Comparison of ENCODE assay signal across 8 cellular contexts in the genomic region with DNA sequence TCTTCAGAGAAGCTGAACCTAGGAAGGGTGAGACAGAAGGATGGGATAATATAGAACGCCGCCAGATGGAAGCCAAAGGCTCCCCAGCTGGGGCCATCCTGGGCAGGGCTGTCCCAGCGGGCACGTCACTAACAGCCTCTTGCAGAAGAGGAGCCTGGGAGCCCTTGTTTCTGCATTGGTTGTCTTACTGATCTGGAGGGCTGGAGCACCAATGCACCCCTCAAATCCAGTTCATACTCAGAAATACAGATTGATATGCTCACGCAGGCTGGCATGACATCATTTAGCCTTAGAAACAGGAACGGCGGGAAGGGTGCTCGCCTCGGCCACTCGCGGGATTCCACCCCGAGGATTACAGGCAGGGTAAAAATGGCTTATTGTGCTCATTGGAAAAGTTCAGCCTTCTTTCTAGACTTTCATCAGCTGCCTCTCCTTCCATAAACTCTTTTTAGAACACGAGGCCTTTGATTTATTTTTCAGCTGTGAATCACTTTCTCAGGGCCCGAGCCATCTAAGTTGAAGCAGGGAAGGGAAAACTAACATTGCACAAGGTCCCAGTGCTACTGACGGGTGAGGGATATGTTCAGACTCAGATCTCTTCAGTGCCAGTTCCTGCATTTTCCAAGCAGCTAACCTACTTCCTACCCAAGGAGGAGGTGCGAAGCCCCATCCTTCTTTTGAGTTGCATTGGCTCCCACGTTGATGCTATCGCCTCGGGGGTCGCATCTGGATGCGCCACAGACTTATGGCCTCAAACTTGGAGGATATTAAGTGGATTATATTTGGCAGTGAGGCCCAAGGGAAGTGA.
A peak's percentile ranks its signal among the peaks of the same experiment; 100 is the strongest.
DNase-seq lines count a peak whose midpoint lies in the region; ATAC-seq and TF ChIP-seq lines count a peak whose summit lies in the region.

No MANE protein-coding gene starts in this region.

- no peaks in the 10 kb centered on the region for H3K9me3 Mint-ChIP-seq in chondrocyte (ENCODE audit: low read depth)

- peak overlapping the region; percentile 96 for H3K27ac Mint-ChIP-seq in chondrocyte (ENCODE audit: unreplicated experiment)

- ATAC-seq in GM18870 (IDR thresholded peaks at IDR 0.05; ENCODE audit: unreplicated experiment): no peak
- ATAC-seq in HG03280 (IDR thresholded peaks at IDR 0.05; ENCODE audit: unreplicated experiment): no peak

- peaks cover 0 to 7% of the 10 kb centered on the region in 2 donors for H3K36me3 ChIP-seq in muscle layer of duodenum (ENCODE audit: control insufficient read depth in 1 of 2, insufficient read depth in 2 of 2, low read length in 2 of 2)

- no peaks in the 10 kb centered on the region for H3K9me3 ChIP-seq in muscle layer of duodenum (ENCODE audit: control insufficient read depth in 1 of 2, low read length in 2 of 2)

- H3K4me1 ChIP-seq in muscle layer of duodenum (ENCODE audit: control insufficient read depth in 1 of 2, insufficient read depth in 2 of 2, low read length in 2 of 2): peaks cover 23 to 37% of the 10 kb centered on the region in 2 donors

- no peaks in the 10 kb centered on the region for H3K27me3 ChIP-seq in muscle layer of duodenum (ENCODE audit: low read depth, low read length)

- peak overlapping the region; percentile 46 for H3K4me3 Mint-ChIP-seq in chondrocyte (ENCODE audit: unreplicated experiment)

- H3K4me1 Mint-ChIP-seq in chondrocyte (ENCODE audit: low read depth): peaks cover 76% of the 10 kb centered on the region

- H3K4me3 ChIP-seq in muscle layer of duodenum (ENCODE audit: low read depth in 1 of 2, low read length in 2 of 2): peak overlapping the region; percentile 36 to 40

- TF ChIP-seq CTCF in chondrocyte (IDR thresholded peaks at IDR 0.05): no peak

- H3K27me3 Mint-ChIP-seq in chondrocyte (ENCODE audit: low read depth): no peaks in the 10 kb centered on the region

- DNase-seq in AG08395 (ENCODE audit: low spot score) (peak; percentile 55), NCI-H1694 (lab: John Stamatoyannopoulos, UW) (peak; percentile 86), chondrocyte (ENCODE audit: low spot score) (no peak), SKM-1 treated with dmso at 0.1 percent for 144 hours (lab: John Stamatoyannopoulos, UW; ENCODE audit: unreplicated experiment) (no peak)
- DNase-seq in effector CD8-positive, alpha-beta T cell (lab: John Stamatoyannopoulos, UW): no peak

- peaks cover 5% of the 10 kb centered on the region for H3K36me3 Mint-ChIP-seq in chondrocyte (ENCODE audit: low read depth)

- H3K27ac ChIP-seq in muscle layer of duodenum (ENCODE audit: low read length): peak overlapping the region; percentile 81

Comparison
In these comparisons a context has a peak if more than half of its experiments do, and no peak if none do; other contexts are left out.
1. DNase-seq: peak in AG08395 (single experiment) and NCI-H1694 (single experiment); none in chondrocyte (single experiment), SKM-1 treated with dmso at 0.1 percent for 144 hours (single experiment) and effector CD8-positive, alpha-beta T cell (single experiment).